ENCODE assay signal across 10 cellular contexts in genomic region chr13:40979232-40979631, GRCh38. TPM values are rescaled to one million over a fixed set of nuclear protein-coding genes. Genes with fewer than 3 reads are reported as not detected.
DNase-seq lines count a peak whose midpoint lies in the region; ATAC-seq and TF ChIP-seq lines count a peak whose summit lies in the region.
"Had no signal": no experiment of that assay in that cellular context is flagged by ENCODE, and none has a peak within 500 bp of the region (broad histone marks: within the 10 kb centered on the region; RNA-seq: fewer than 3 reads in every experiment).

No MANE protein-coding gene starts in this region.

- POLR2A ChIA-PET in T-cell (lab: Charles Lee): interaction anchor here (0.6 to 3.2 kb wide), 12 partner anchors 9 to 1326 kb away, joined by 3 to 17 read pairs (median 4); partner anchors contain the start of gene ELF1 (in 1 of the 2)

- peaks cover 22% of the 10 kb centered on the region for H3K36me3 Mint-ChIP-seq in T-cell
- peaks cover 0 to 5% (median 3%) of the 10 kb centered on the region in 3 donors for H3K36me3 Mint-ChIP-seq in immature natural killer cell

- TF ChIP-seq CTCF in heart right ventricle (IDR thresholded peaks at IDR 0.05) (no peak), upper lobe of left lung (IDR thresholded peaks at IDR 0.05) (no peak)

- H3K27me3 ChIP-seq in heart right ventricle: no peaks in the 10 kb centered on the region
- no peaks in the 10 kb centered on the region for H3K27me3 ChIP-seq in upper lobe of left lung
- H3K27me3 ChIP-seq: cardiac muscle cell had no signal

- DNase-seq in heart right ventricle (no peak), left cardiac atrium (no peak), T-cell (no peak), immature natural killer cell (no peak), upper lobe of left lung (no peak), HK-2 (ENCODE audit: unreplicated experiment) (no peak), mesenteric fat pad (ENCODE audit: low spot score) (no peak)
- DNase-seq: T-helper 9 cell had no signal

- H3K27ac ChIP-seq in heart right ventricle (peak overlapping the region in 3 of 10 donors; percentile 85 to 91 (median 88)), upper lobe of left lung (peak overlapping the region in 2 of 4 donors; percentile 10 to 89)
- H3K27ac ChIP-seq: cardiac muscle cell had no signal

- H3K27ac Mint-ChIP-seq in T-cell (peak overlapping the region; percentile 95 to 96), immature natural killer cell (peak overlapping the region; percentile 91 to 99 (median 96))

- H3K4me1 Mint-ChIP-seq in T-cell: peaks cover 56 to 91% (median 80%) of the 10 kb centered on the region in 3 donors
- H3K4me1 Mint-ChIP-seq in immature natural killer cell: peaks cover 88 to 100% of the 10 kb centered on the region in 2 donors

- peaks cover 0 to 14% (median 0%) of the 10 kb centered on the region in 9 donors for H3K36me3 ChIP-seq in heart right ventricle
- H3K36me3 ChIP-seq in upper lobe of left lung: no peaks in the 10 kb centered on the region

- H3K4me3 Mint-ChIP-seq in T-cell: peak overlapping the region; percentile 95 to 97 (median 96)
- peak overlapping the region; percentile 88 to 93 (median 90) for H3K4me3 Mint-ChIP-seq in immature natural killer cell

- H3K9me3 Mint-ChIP-seq in T-cell: no peaks in the 10 kb centered on the region
- H3K9me3 Mint-ChIP-seq in immature natural killer cell: no peaks in the 10 kb centered on the region

- TF ChIP-seq POLR2A in upper lobe of left lung (IDR thresholded peaks at IDR 0.05): no peak

- peak overlapping the region in 7 of 10 donors; percentile 37 to 54 (median 49) for H3K4me3 ChIP-seq in heart right ventricle
- peak overlapping the region in 3 of 4 donors; percentile 32 to 51 (median 38) for H3K4me3 ChIP-seq in upper lobe of left lung
- H3K4me3 ChIP-seq: cardiac muscle cell had no signal

- intact Hi-C loops in heart right ventricle (cut with DNase I) (loop anchor here in 1 of 10 donors (5.0 kb wide), 1 partner anchor 83 kb away; the partner anchor contains the start of gene WBP4), left cardiac atrium (cut with DNase I) (no loop called here)

- ATAC-seq in heart right ventricle (no peak), left cardiac atrium (no peak), T-cell (replicated peaks in 1 of 4) (peak in 2 of 4 experiments; percentile 35 to 36), upper lobe of left lung (ENCODE audit: low FRiP score in 2 of 2) (no peak), GM19023 (IDR thresholded peaks at IDR 0.05; ENCODE audit: unreplicated experiment) (no peak)

- CTCF ChIA-PET in T-cell (lab: Charles Lee): interaction anchor here (0.6 to 1.8 kb wide), 19 partner anchors 9 to 751 kb away, joined by 3 to 13 read pairs (median 4); partner anchors contain the start of gene ELF1 (in 1 of the 2)

- TF ChIP-seq EP300 in upper lobe of left lung (IDR thresholded peaks at IDR 0.05): no peak

- H3K9me3 ChIP-seq in heart right ventricle: no peaks in the 10 kb centered on the region
- H3K9me3 ChIP-seq in upper lobe of left lung: no peaks in the 10 kb centered on the region

- H3K4me1 ChIP-seq in heart right ventricle: peaks cover 9 to 96% (median 83%) of the 10 kb centered on the region in 9 donors
- peaks cover 48 to 86% (median 63%) of the 10 kb centered on the region in 4 donors for H3K4me1 ChIP-seq in upper lobe of left lung

- H3K27me3 Mint-ChIP-seq in T-cell (no peaks in the 10 kb centered on the region), immature natural killer cell (ENCODE audit: low read depth in 3 of 3) (peaks cover 0 to 6% (median 5%) of the 10 kb centered on the region in 3 donors)

- 85% methylated on average over 3 of the region's 3 CpGs for WGBS in heart right ventricle, 2 donors
- 75 to 76% methylated on average over 3 of the region's 3 CpGs for WGBS in upper lobe of left lung, 2 donors

RNA-seq across cellular contexts. Expression of gene ELF1, which starts 39.9 kb away (rescaled TPM):
- 10 to 100 TPM; 31.1 to 60.5 (median 39.5) TPM for total RNA-seq in heart right ventricle
- 10 to 100 TPM in 1 of 2 donors, 1 to 10 TPM in 1; 9.9 to 10.4 TPM for polyA plus RNA-seq in heart right ventricle
- 10 to 100 TPM; 40.1 to 50.7 TPM for total RNA-seq in left cardiac atrium
- total RNA-seq in T-cell: 100 to 1,000 TPM; 133 to 221 (median 146) TPM
- 100 to 1,000 TPM in 1 of 3 donors, 10 to 100 TPM in 2; 76.8 to 128 (median 92.9) TPM for polyA plus RNA-seq in immature natural killer cell
- total RNA-seq in upper lobe of left lung: 100 to 1,000 TPM in 1 of 6 donors, 10 to 100 TPM in 5; 52.6 to 134 (median 78.6) TPM
- 74.2 TPM for total RNA-seq in mesenteric fat pad
